Comparison of ENCODE assay signal across 13 cellular contexts in genomic region chr2:138777996-138778395, GRCh38. TPM values are rescaled to one million over a fixed set of nuclear protein-coding genes. Genes with fewer than 3 reads are reported as not detected.
A peak's percentile ranks its signal among the peaks of the same experiment; 100 is the strongest.
DNase-seq lines count a peak whose midpoint lies in the region; ATAC-seq and TF ChIP-seq lines count a peak whose summit lies in the region.
"Had no signal": no experiment of that assay in that cellular context is flagged by ENCODE, and none has a peak within 500 bp of the region (broad histone marks: within the 10 kb centered on the region; RNA-seq: fewer than 3 reads in every experiment).

No MANE protein-coding gene starts in this region.

- H3K4me3 ChIP-seq in cardiac muscle cell: no peak overlapping the region
- no peak overlapping the region for H3K4me3 ChIP-seq in right cardiac atrium (ENCODE audit: low read length)
- peak overlapping the region; percentile 69 for H3K4me3 ChIP-seq in SK-N-MC
- H3K4me3 ChIP-seq in iPS-15b (ENCODE audit: low read depth, low read length): peak overlapping the region; percentile 68
- H3K4me3 ChIP-seq in upper lobe of right lung: no peak overlapping the region
- no peak overlapping the region for H3K4me3 ChIP-seq in tibial artery
- H3K4me3 ChIP-seq in dorsolateral prefrontal cortex: peak overlapping the region in 16 of 59 donors; percentile 0 to 67 (median 61)

- H3K4me1 ChIP-seq in cardiac muscle cell (ENCODE audit: low read depth) (peaks cover 13% of the 10 kb centered on the region), right cardiac atrium (ENCODE audit: control insufficient read depth, insufficient read depth, low read length) (no peaks in the 10 kb centered on the region), iPS-15b (ENCODE audit: control insufficient read depth, insufficient read depth, low read length) (peaks cover 17% of the 10 kb centered on the region), upper lobe of right lung (peaks cover 5% of the 10 kb centered on the region), tibial artery (peaks cover 0 to 24% (median 17%) of the 10 kb centered on the region in 4 donors)

- 33% methylated on average over 2 of the region's 2 CpGs for WGBS in right cardiac atrium

- TF ChIP-seq CTCF in cardiac muscle cell (IDR thresholded peaks at IDR 0.05; ENCODE audit: low read depth, low read length) (no peak), upper lobe of right lung (IDR thresholded peaks at IDR 0.05) (no peak), tibial artery (IDR thresholded peaks at IDR 0.05) (no peak), dorsolateral prefrontal cortex (IDR thresholded peaks at IDR 0.05 in 54 of 56, conservative IDR thresholded peaks at IDR 0.05 in 2 of 56; ENCODE audit: low read depth in 1 of 56, partially characterized antibody in 56 of 56) (no peak)

- H3K9me3 ChIP-seq in cardiac muscle cell (ENCODE audit: low read depth): no peaks in the 10 kb centered on the region
- H3K9me3 ChIP-seq in right cardiac atrium (ENCODE audit: control insufficient read depth, low read length): no peaks in the 10 kb centered on the region
- H3K9me3 ChIP-seq in SK-N-MC (ENCODE audit: low read depth, low read length): no peaks in the 10 kb centered on the region
- H3K9me3 ChIP-seq in iPS-15b (ENCODE audit: control insufficient read depth, insufficient read depth, low read length): no peaks in the 10 kb centered on the region
- no peaks in the 10 kb centered on the region for H3K9me3 ChIP-seq in upper lobe of right lung
- H3K9me3 ChIP-seq in tibial artery: no peaks in the 10 kb centered on the region

- H3K9ac ChIP-seq in SK-N-MC (ENCODE audit: insufficient read length) (peak overlapping the region; percentile 22), iPS-15b (ENCODE audit: low read depth, low read length) (no peak overlapping the region)

- DNase-seq in cardiac muscle cell (ENCODE audit: low read depth in 1 of 2, low spot score in 1 of 2): peak; percentile 39 to 75
- no peak for DNase-seq in right cardiac atrium
- DNase-seq in SK-N-MC (ENCODE audit: low read depth, low spot score): no peak
- DNase-seq in upper lobe of right lung: no peak
- no peak for DNase-seq in tibial artery
- DNase-seq in dorsolateral prefrontal cortex: no peak
- DNase-seq in NCI-H1694 (lab: John Stamatoyannopoulos, UW): no peak
- DNase-seq: activated CD4-positive, CD25-positive, alpha-beta regulatory T cell treated with anti-CD3 and anti-CD28 coated beads, Interleukin-2, amount 50 U/mL, for 72 hours; NCI-H2081 treated with DMSO at 0.1 percent for 48 hours had no signal

- no peaks in the 10 kb centered on the region for H3K36me3 ChIP-seq in cardiac muscle cell
- H3K36me3 ChIP-seq in SK-N-MC (ENCODE audit: insufficient read depth, low read length): no peaks in the 10 kb centered on the region
- H3K36me3 ChIP-seq in iPS-15b (ENCODE audit: control insufficient read depth, insufficient read depth, low read length): no peaks in the 10 kb centered on the region
- H3K36me3 ChIP-seq in upper lobe of right lung: no peaks in the 10 kb centered on the region
- no peaks in the 10 kb centered on the region for H3K36me3 ChIP-seq in tibial artery

- intact Hi-C loops in right cardiac atrium (cut with DNase I): no loop called here
- intact Hi-C loops in upper lobe of right lung (cut with DNase I): no loop called here
- intact Hi-C loops in tibial artery (cut with DNase I; ENCODE audit: low total_unique reads): no loop called here
- intact Hi-C loops in dorsolateral prefrontal cortex (cut with DNase I): no loop called here

- H3K27ac ChIP-seq in cardiac muscle cell (no peak overlapping the region), right cardiac atrium (ENCODE audit: low read length) (no peak overlapping the region), SK-N-MC (no peak overlapping the region; the same call in 1 of the 2 replicates), upper lobe of right lung (no peak overlapping the region), tibial artery (no peak overlapping the region), dorsolateral prefrontal cortex (no peak overlapping the region)

- ATAC-seq in right cardiac atrium (no peak), upper lobe of right lung (peak; percentile 73)
- ATAC-seq: activated T-helper 17 cell treated with anti-CD3 and anti-CD28 coated beads, Interleukin-2, amount 50 U/mL, for 72 hours had no signal

- H3K27me3 ChIP-seq in cardiac muscle cell: peaks cover 48% of the 10 kb centered on the region
- no peaks in the 10 kb centered on the region for H3K27me3 ChIP-seq in right cardiac atrium (ENCODE audit: control insufficient read depth, insufficient read depth)
- peaks cover 40% of the 10 kb centered on the region for H3K27me3 ChIP-seq in iPS-15b (ENCODE audit: control insufficient read depth, insufficient read depth, low read length)
- H3K27me3 ChIP-seq in upper lobe of right lung: peaks cover 55% of the 10 kb centered on the region
- H3K27me3 ChIP-seq in tibial artery: peaks cover 3 to 57% of the 10 kb centered on the region in 2 donors
- H3K27me3 ChIP-seq in dorsolateral prefrontal cortex: peaks cover 0 to 84% (median 51%) of the 10 kb centered on the region in 45 donors

RNA-seq across cellular contexts. Expression of gene NXPH2, which starts 2.2 kb away (rescaled TPM):
- total RNA-seq in cardiac muscle cell (8.4 and 10.5 TPM in 2 replicates), right cardiac atrium (not detected), upper lobe of right lung (not detected), dorsolateral prefrontal cortex (10 to 100 TPM in 7 of 120 experiments, 1 to 10 TPM in 111, under 1 TPM in 2; 0.63 to 14.3 (median 4.9) TPM)
- polyA plus RNA-seq in cardiac muscle cell (4.7 and 5.4 TPM in 2 replicates), right cardiac atrium (not detected)
- total RNA-seq: activated T-helper 17 cell treated with anti-CD3 and anti-CD28 coated beads, Interleukin-2, amount 50 U/mL, for 72 hours; chondrocyte; glomerular endothelial cell had no signal

Comparison
In these comparisons a context has a peak if more than half of its experiments do, and no peak if none do; other contexts are left out.
1. DNase-seq: peak in cardiac muscle cell (2 of 2); none in right cardiac atrium (0 of 3), SK-N-MC (single experiment), upper lobe of right lung (single experiment), tibial artery (0 of 2), dorsolateral prefrontal cortex (0 of 10) and NCI-H1694 (single experiment).
2. H3K4me3 ChIP-seq: peak in SK-N-MC (single experiment) and iPS-15b (single experiment); none in cardiac muscle cell (single experiment), right cardiac atrium (single experiment), upper lobe of right lung (single experiment) and tibial artery (0 of 2).